16 cellular contexts compared by ENCODE assay signal in the genomic region with DNA sequence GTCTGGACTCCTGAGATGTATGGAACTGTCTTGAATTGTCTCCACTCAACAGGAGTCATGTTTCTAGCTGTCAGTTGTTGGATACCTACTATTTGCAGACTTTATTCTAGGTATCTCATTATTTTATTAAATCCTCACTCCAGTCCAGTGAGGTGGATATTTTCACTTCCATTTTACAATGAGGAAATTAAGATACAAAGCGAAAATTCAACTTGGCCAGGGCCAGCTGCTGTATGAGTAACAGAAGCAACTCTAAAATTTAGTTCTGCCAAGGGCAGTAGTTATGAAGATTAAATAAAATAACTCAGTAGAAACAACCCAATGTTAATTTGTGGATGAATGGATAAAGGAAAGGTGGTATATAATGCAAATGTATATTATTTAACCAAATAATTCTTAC. TPM values are rescaled to one million over a fixed set of nuclear protein-coding genes. Genes with fewer than 3 reads are reported as not detected.
A peak's percentile ranks its signal among the peaks of the same experiment; 100 is the strongest.
DNase-seq lines count a peak whose midpoint lies in the region; ATAC-seq, FAIRE-seq and TF ChIP-seq lines count a peak whose summit lies in the region.
"Had no signal": no experiment of that assay in that cellular context is flagged by ENCODE, and none has a peak within 500 bp of the region (broad histone marks: within the 10 kb centered on the region; RNA-seq: fewer than 3 reads in every experiment).

No MANE protein-coding gene starts in this region.

- 40% methylated on average over 1 of the region's 1 CpG for WGBS in K562 (ENCODE audit: insufficient coverage, low coverage, missing lambda C conversion rate)

- no peak for TF ChIP-seq EP300 in K562 (IDR thresholded peaks at IDR 0.05; ENCODE audit: low read length)

- TF ChIP-seq CTCF in OCI-LY3 (IDR thresholded peaks at IDR 0.05; ENCODE audit: low read depth, low read length) (no peak), K562 (IDR thresholded peaks at IDR 0.05 in 2 of 3, conservative IDR thresholded peaks at IDR 0.05 in 1 of 3; ENCODE audit: insufficient read depth in 2 of 3, low read depth in 1 of 3, low read length in 3 of 3) (no peak)

- H3K9me3 ChIP-seq in OCI-LY3 (ENCODE audit: insufficient read depth, low read length) (no peaks in the 10 kb centered on the region), K562 (replicated peaks; ENCODE audit: control insufficient read depth, insufficient read depth, low read depth, low read length) (no peaks in the 10 kb centered on the region)
- H3K9me3 ChIP-seq: BLaER1 treated with 17β-estradiol and CSF1 and Interleukin-3, amounts not matched to agents 10 nM and 100 nM; HAP-1 had no signal

- DNase-seq in GM12891 (ENCODE audit: insufficient read length, low spot score) (no peak), K562 (ENCODE audit: extremely low read depth in 1 of 4, low spot score in 3 of 4) (no peak), GM03348 (ENCODE audit: low spot score) (no peak)
- DNase-seq in activated naive CD4-positive, alpha-beta T cell (lab: John Stamatoyannopoulos, UW): no peak
- DNase-seq: Calu3; CD8-positive, alpha-beta T cell; DMS79 treated with DMSO at 0.1 percent for 48 hours; KG1 had no signal

- CTCF ChIA-PET in K562 (lab: Yijun Ruan, JAX; ENCODE audit: low intra/inter-chr PET ratio): no interaction called here

- FAIRE-seq in GM12891 (lab: Jason Lieb, UNC) (peak; percentile 43), K562 (lab: Jason Lieb, UNC) (no peak)
- FAIRE-seq: GM19239, HepG2 had no signal

- ATAC-seq in GM19351 (IDR thresholded peaks at IDR 0.05; ENCODE audit: unreplicated experiment) (peak; percentile 20), K562 (no peak), GM19455 (IDR thresholded peaks at IDR 0.05; ENCODE audit: unreplicated experiment) (no peak)
- ATAC-seq: CD8-positive, alpha-beta T cell; HepG2 had no signal

- no TSS peak for BruUV-seq in K562 (replicated peaks; lab: Mats Ljungman, UMichigan)

- H3K79me2 ChIP-seq in OCI-LY3 (ENCODE audit: low read length): no peaks in the 10 kb centered on the region
- no peaks in the 10 kb centered on the region for H3K79me2 ChIP-seq in K562 (ENCODE audit: control insufficient read depth, insufficient read depth, low read length)

- TF ChIP-seq RAD21 in K562 (CRISPR knock-in tag; conservative IDR thresholded peaks at IDR 0.05 in 1 of 2, IDR thresholded peaks at IDR 0.05 in 1 of 2): no peak

- H3K9ac ChIP-seq in OCI-LY3 (ENCODE audit: low read length) (no peak overlapping the region), K562 (ENCODE audit: insufficient read depth in 1 of 2, low read depth in 2 of 2, low read length in 2 of 2) (no peak overlapping the region)
- H3K9ac ChIP-seq: BLaER1 treated with 17β-estradiol and CSF1 and Interleukin-3, amounts not matched to agents 10 nM and 100 nM had no signal

- intact Hi-C loops in K562 (cut with micrococcal nuclease): no loop called here

- H3K4me1 ChIP-seq in OCI-LY3 (ENCODE audit: low read length): peaks cover 13% of the 10 kb centered on the region
- H3K4me1 ChIP-seq in K562 (replicated peaks in 1 of 2; ENCODE audit: control insufficient read depth in 2 of 2, insufficient read depth in 2 of 2, low read length in 2 of 2): no peaks in the 10 kb centered on the region
- H3K4me1 ChIP-seq: BLaER1 treated with 17β-estradiol and CSF1 and Interleukin-3, amounts not matched to agents 10 nM and 100 nM; HAP-1 had no signal

- H2AFZ ChIP-seq in OCI-LY3 (ENCODE audit: low read depth, low read length): no peak overlapping the region; the same call in 1 of the 2 replicates
- H2AFZ ChIP-seq in K562 (ENCODE audit: low read depth, low read length): peak overlapping the region; percentile 39; the same call in 1 of the 2 replicates

- H3K36me3 ChIP-seq in OCI-LY3 (replicated peaks; ENCODE audit: low read depth, low read length): no peaks in the 10 kb centered on the region
- no peaks in the 10 kb centered on the region for H3K36me3 ChIP-seq in K562 (ENCODE audit: control insufficient read depth, insufficient read depth, low read length)
- H3K36me3 ChIP-seq: BLaER1 treated with 17β-estradiol and CSF1 and Interleukin-3, amounts not matched to agents 10 nM and 100 nM; HAP-1 had no signal

- H3K27me3 ChIP-seq in OCI-LY3 (ENCODE audit: low read depth, low read length) (no peaks in the 10 kb centered on the region), K562 (ENCODE audit: control insufficient read depth in 2 of 2, insufficient read depth in 2 of 2, low read length in 2 of 2) (no peaks in the 10 kb centered on the region)
- H3K27me3 ChIP-seq: BLaER1 treated with 17β-estradiol and CSF1 and Interleukin-3, amounts not matched to agents 10 nM and 100 nM had no signal

- no peaks in the 10 kb centered on the region for H3K9me1 ChIP-seq in K562 (ENCODE audit: control insufficient read depth, insufficient read depth, low read length)

- in situ Hi-C loops in K562 (cut with MboI): no loop called here

- 0 out of 2 replicates have a peak overlapping the region, but pooled peaks have one; percentile 10 for H3K4me3 ChIP-seq in OCI-LY3 (ENCODE audit: low read length)
- H3K4me3 ChIP-seq in K562: no peak overlapping the region
- H3K4me3 ChIP-seq: BLaER1 treated with 17β-estradiol and CSF1 and Interleukin-3, amounts not matched to agents 10 nM and 100 nM; HAP-1 had no signal

- H3K4me2 ChIP-seq in OCI-LY3 (ENCODE audit: low read length) (peak overlapping the region; percentile 53), K562 (ENCODE audit: insufficient read depth, low read length) (no peak overlapping the region)
- H3K4me2 ChIP-seq: BLaER1 treated with 17β-estradiol and CSF1 and Interleukin-3, amounts not matched to agents 10 nM and 100 nM had no signal

- POLR2A ChIA-PET in K562 (lab: Yijun Ruan, JAX): no interaction called here

- H4K20me1 ChIP-seq in OCI-LY3 (ENCODE audit: insufficient read depth, low read length): no peaks in the 10 kb centered on the region
- no peaks in the 10 kb centered on the region for H4K20me1 ChIP-seq in K562 (replicated peaks; ENCODE audit: control insufficient read depth, insufficient read depth, low read length)
- H4K20me1 ChIP-seq: BLaER1 treated with 17β-estradiol and CSF1 and Interleukin-3, amounts not matched to agents 10 nM and 100 nM had no signal

- no peak overlapping the region for H3K27ac ChIP-seq in OCI-LY3 (ENCODE audit: low read length)
- H3K27ac ChIP-seq in K562 (ENCODE audit: extremely low read depth, low read depth, low read length): no peak overlapping the region
- H3K27ac ChIP-seq: BLaER1 treated with 17β-estradiol and CSF1 and Interleukin-3, amounts not matched to agents 10 nM and 100 nM had no signal

- no peak for TF ChIP-seq POLR2A in GM12891 (IDR thresholded peaks at IDR 0.05; ENCODE audit: low read depth, low read length)
- no peak for TF ChIP-seq POLR2A in K562 (conservative IDR thresholded peaks at IDR 0.05)

TF ChIP-seq in GM12891, 5 proteins besides CTCF, POLR2A, EP300 and RAD21:
- TF ChIP-seq SPI1 (IDR thresholded peaks at IDR 0.05; ENCODE audit: low read depth, low read length) (no peak), TAF1 (IDR thresholded peaks at IDR 0.05; ENCODE audit: low read depth, low read length) (no peak), POU2F2 (IDR thresholded peaks at IDR 0.05; ENCODE audit: low read depth, low read length) (no peak), POLR2AphosphoS5 (IDR thresholded peaks at IDR 0.05; ENCODE audit: low read depth, low read length) (no peak), PAX5 (IDR thresholded peaks at IDR 0.05; ENCODE audit: insufficient read depth, low read length, severe bottlenecking) (no peak)

TF ChIP-seq in K562, 482 proteins besides CTCF, POLR2A, EP300 and RAD21 (continues in another document):
- TF ChIP-seq ZNF311 (CRISPR knock-in tag; IDR thresholded peaks at IDR 0.05) (no peak), PTBP1 (IDR thresholded peaks at IDR 0.05; ENCODE audit: low read depth, low read length) (no peak), CHCHD3 (CRISPR knock-in tag; IDR thresholded peaks at IDR 0.05) (no peak), ZNF507 (tag; conservative IDR thresholded peaks at IDR 0.05) (no peak), DDX20 (tag; IDR thresholded peaks at IDR 0.05; ENCODE audit: low read depth) (no peak), CGGBP1 (CRISPR knock-in tag; IDR thresholded peaks at IDR 0.05) (no peak), ZBTB17 (CRISPR knock-in tag; IDR thresholded peaks at IDR 0.05) (no peak), PHB (CRISPR knock-in tag; IDR thresholded peaks at IDR 0.05) (no peak), FOXJ2 (tag; IDR thresholded peaks at IDR 0.05) (no peak), ZFP36 (IDR thresholded peaks at IDR 0.05; ENCODE audit: low read depth, low read length, partially characterized antibody) (no peak), SMARCB1 (IDR thresholded peaks at IDR 0.05; ENCODE audit: insufficient read length, low read depth) (no peak)

RNA-seq across cellular contexts. Expression of gene NDFIP2, which starts 12.6 kb away (rescaled TPM):
- 19.5 TPM for polyA plus RNA-seq in GM12891 (2012; ENCODE audit: low read depth, missing spikeins)
- total RNA-seq in K562 (2011; cell fraction: chromatin; rRNA removed; ENCODE audit: low replicate concordance): 18.0 and 21.1 TPM in 2 replicates
- 16.7 and 22.9 TPM in 2 replicates for total RNA-seq in K562 (2011; cell fraction: nucleolus; rRNA removed)
- total RNA-seq in K562 (2011; cell fraction: nucleoplasm; rRNA removed): 19.9 and 25.2 TPM in 2 replicates
- 13.4 and 15.3 TPM in 2 replicates for total RNA-seq in K562 (2014; rRNA removed)
- total RNA-seq in K562 (2014; rRNA removed; fragmentation: Illumina TruSeq; extraction: Trizol): 34.2 and 38.5 TPM in 2 replicates
- 24.8 and 27.8 TPM in 2 replicates for total RNA-seq in K562 (2015; rRNA removed; fragmentation: Illumina TruSeq; extraction: Trizol)
- 36.4 and 36.6 TPM in 2 replicates for total RNA-seq in K562 (2021)
- polyA plus RNA-seq in K562 (2011; rRNA removed): 53.7 and 54.4 TPM in 2 replicates
- 26.4 and 30.2 TPM in 2 replicates for polyA plus RNA-seq in K562 (2011; cell fraction: cytosol; rRNA removed)
- polyA plus RNA-seq in K562 (2011; cell fraction: nucleus; rRNA removed): 15.2 and 17.7 TPM in 2 replicates
- 33.0 and 34.7 TPM in 2 replicates for polyA plus RNA-seq in K562 (2012)
- 25.6 and 28.6 TPM in 2 replicates for polyA plus RNA-seq in K562 (2014; fragmentation: Illumina TruSeq; extraction: Trizol)
- 10 to 100 TPM; 25.3 to 25.6 TPM for polyA plus RNA-seq in K562 (2014; fragmentation: Nextera tagmentation; extraction: Ambion mirVana)
- 22.5 and 23.6 TPM in 2 replicates for polyA plus RNA-seq in K562 (2014; rRNA removed)
- 34.7 and 35.1 TPM in 2 replicates for polyA minus RNA-seq in K562 (2011; rRNA and poly(A)+ RNA removed)
- polyA minus RNA-seq in K562 (2011; cell fraction: cytosol; rRNA and poly(A)+ RNA removed): 24.1 and 25.0 TPM in 2 replicates
- polyA minus RNA-seq in K562 (2011; cell fraction: nucleus; rRNA and poly(A)+ RNA removed): 12.5 and 25.8 TPM in 2 replicates
- polyA plus RNA-seq: IgD-negative memory B cell had no signal
